In genomic region chr3:50320853-50321145, GRCh38 we compare ENCODE assay signal across 8 cellular contexts. TPM values are rescaled to one million over a fixed set of nuclear protein-coding genes. Genes with fewer than 3 reads are reported as not detected.
A peak's percentile ranks its signal among the peaks of the same experiment; 100 is the strongest.
DNase-seq lines count a peak whose midpoint lies in the region; ATAC-seq and TF ChIP-seq lines count a peak whose summit lies in the region.

No MANE protein-coding gene starts in this region.

- peak overlapping the region; percentile 86 to 97 for H3K9ac ChIP-seq in liver (ENCODE audit: low read depth in 1 of 2, low read length in 2 of 2)

- WGBS in adrenal gland, 4 donors, result 0 to 1% (median 0%) methylated on average over 11 to 22 of the region's 22 CpGs
- under 1% methylated on average over 22 of the region's 22 CpGs for WGBS in liver
- 0 to 1% methylated on average over 13 to 18 of the region's 22 CpGs for WGBS in upper lobe of left lung, 2 donors

- no peaks in the 10 kb centered on the region for H3K9me3 Mint-ChIP-seq in activated naive CD4-positive, alpha-beta T cell treated with anti-CD3 and anti-CD28 coated beads, Interleukin-2, amount 10 ng/mL, durations not matched to agents 7 days and 5 days

- no peak for TF ChIP-seq RAD21 in liver (IDR thresholded peaks at IDR 0.05)

- H3K4me1 ChIP-seq in adrenal gland (replicated peaks in 1 of 2), result peaks cover 45 to 75% of the 10 kb centered on the region in 2 donors
- H3K4me1 ChIP-seq in liver (ENCODE audit: control insufficient read depth in 4 of 4, insufficient read depth in 4 of 4, low read length in 3 of 4), result peaks cover 15 to 65% (median 53%) of the 10 kb centered on the region in 4 donors
- peaks cover 77 to 89% (median 87%) of the 10 kb centered on the region in 4 donors for H3K4me1 ChIP-seq in upper lobe of left lung

- H3K36me3 ChIP-seq in adrenal gland (replicated peaks in 1 of 2) (peaks cover 0 to 36% of the 10 kb centered on the region in 2 donors), liver (ENCODE audit: control insufficient read depth in 4 of 4, insufficient read depth in 3 of 4, low read depth in 1 of 4, low read length in 3 of 4) (peaks cover 0 to 13% (median 4%) of the 10 kb centered on the region in 4 donors), upper lobe of left lung (peaks cover 12 to 62% (median 37%) of the 10 kb centered on the region in 4 donors)

- intact Hi-C loops in adrenal gland (cut with DNase I), result loop anchor here in 1 of 2 donors (5.0 kb wide), 1 partner anchor 48 kb away; no protein-coding TSS in a partner anchor

- no peak for TF ChIP-seq CTCF in adrenal gland (IDR thresholded peaks at IDR 0.05)
- TF ChIP-seq CTCF in liver (IDR thresholded peaks at IDR 0.05; ENCODE audit: low read depth, low read length, missing input control), result peak; percentile 19
- no peak for TF ChIP-seq CTCF in upper lobe of left lung (IDR thresholded peaks at IDR 0.05)

- peaks cover 8% of the 10 kb centered on the region for H3K36me3 Mint-ChIP-seq in activated naive CD4-positive, alpha-beta T cell treated with anti-CD3 and anti-CD28 coated beads, Interleukin-2, amount 10 ng/mL, durations not matched to agents 7 days and 5 days

- H3K27ac ChIP-seq in adrenal gland (peak overlapping the region; percentile 83 to 98 (median 94)), liver (ENCODE audit: low read depth in 1 of 2, low read length in 2 of 2) (peak overlapping the region; percentile 98 to 99), upper lobe of left lung (peak overlapping the region; percentile 94 to 97 (median 95))

- H3K27me3 Mint-ChIP-seq in activated naive CD4-positive, alpha-beta T cell treated with anti-CD3 and anti-CD28 coated beads, Interleukin-2, amount 10 ng/mL, durations not matched to agents 7 days and 5 days, result no peaks in the 10 kb centered on the region

- no peak for ATAC-seq in upper lobe of left lung (ENCODE audit: low FRiP score in 2 of 2)
- no peak for ATAC-seq in HG03521 (IDR thresholded peaks at IDR 0.05; ENCODE audit: unreplicated experiment)
- ATAC-seq in GM19328 (IDR thresholded peaks at IDR 0.05; ENCODE audit: unreplicated experiment), result no peak

- H3K4me3 ChIP-seq in adrenal gland (peak overlapping the region; percentile 25 to 96 (median 62)), liver (ENCODE audit: low read depth in 1 of 3, low read length in 3 of 3) (peak overlapping the region; percentile 81 to 96 (median 95)), upper lobe of left lung (peak overlapping the region; percentile 65 to 96 (median 74))

- no peaks in the 10 kb centered on the region for H3K9me3 ChIP-seq in adrenal gland (replicated peaks in 1 of 3)
- H3K9me3 ChIP-seq in liver (ENCODE audit: control insufficient read depth in 4 of 4, low read length in 3 of 4), result no peaks in the 10 kb centered on the region
- no peaks in the 10 kb centered on the region for H3K9me3 ChIP-seq in upper lobe of left lung

- H3K27ac Mint-ChIP-seq in activated naive CD4-positive, alpha-beta T cell treated with anti-CD3 and anti-CD28 coated beads, Interleukin-2, amount 10 ng/mL, durations not matched to agents 7 days and 5 days, result peak overlapping the region; percentile 86

- peaks cover 47% of the 10 kb centered on the region for H3K4me1 Mint-ChIP-seq in activated naive CD4-positive, alpha-beta T cell treated with anti-CD3 and anti-CD28 coated beads, Interleukin-2, amount 10 ng/mL, durations not matched to agents 7 days and 5 days

- TF ChIP-seq POLR2A in adrenal gland (IDR thresholded peaks at IDR 0.05), result no peak
- TF ChIP-seq POLR2A in upper lobe of left lung (IDR thresholded peaks at IDR 0.05), result no peak

- no peak for TF ChIP-seq EP300 in upper lobe of left lung (IDR thresholded peaks at IDR 0.05)

- no peak for DNase-seq in activated naive CD4-positive, alpha-beta T cell treated with anti-CD3 and anti-CD28 coated beads, Interleukin-2, amount 10 ng/mL, durations not matched to agents 7 days and 5 days
- no peak for DNase-seq in activated naive CD4-positive, alpha-beta T cell treated with Interleukin-2 at 50 U/mL for 16 hours
- DNase-seq in adrenal gland (no peak), upper lobe of left lung (no peak), H4 (ENCODE audit: low spot score) (no peak)

- no peaks in the 10 kb centered on the region for H3K27me3 ChIP-seq in adrenal gland
- no peaks in the 10 kb centered on the region for H3K27me3 ChIP-seq in liver (ENCODE audit: control insufficient read depth in 4 of 4, insufficient read depth in 4 of 4, low read length in 3 of 4)
- no peaks in the 10 kb centered on the region for H3K27me3 ChIP-seq in upper lobe of left lung

- H3K4me3 Mint-ChIP-seq in activated naive CD4-positive, alpha-beta T cell treated with anti-CD3 and anti-CD28 coated beads, Interleukin-2, amount 10 ng/mL, durations not matched to agents 7 days and 5 days, result peak overlapping the region; percentile 94

- CTCF ChIA-PET in activated naive CD4-positive, alpha-beta T cell treated with anti-CD3 and anti-CD28 coated beads, Interleukin-2, amount 10 ng/mL, durations not matched to agents 7 days and 5 days (lab: Charles Lee), result interaction anchor here (1.0 to 1.4 kb wide), 2 partner anchors 74 to 93 kb away, joined by 3 to 4 read pairs; no protein-coding TSS in a partner anchor

TF ChIP-seq in liver, 16 proteins besides CTCF, POLR2A, EP300 and RAD21 (continues in another document):
- no peak for TF ChIP-seq ZBTB33 (IDR thresholded peaks at IDR 0.05)
- no peak for TF ChIP-seq FOXA2 (IDR thresholded peaks at IDR 0.05)
- no peak for TF ChIP-seq FOXA1 (IDR thresholded peaks at IDR 0.05)
- TF ChIP-seq RXRA (IDR thresholded peaks at IDR 0.05), result no peak
- no peak for TF ChIP-seq MAX (IDR thresholded peaks at IDR 0.05)

RNA-seq across cellular contexts. Expression of gene HYAL2, which starts 1.7 kb away (rescaled TPM):
- total RNA-seq in adrenal gland (100 to 1,000 TPM in 4 of 8 donors, 10 to 100 TPM in 4; 62.9 to 186 (median 99.8) TPM), liver (10 to 100 TPM; 33.5 to 57.6 TPM), upper lobe of left lung (100 to 1,000 TPM; 120 to 389 (median 226) TPM)
- polyA plus RNA-seq in adrenal gland (100 to 1,000 TPM in 2 of 3 donors, 10 to 100 TPM in 1; 28.0 to 147 (median 109) TPM), liver (10 to 100 TPM; 19.5 to 32.9 TPM)
- 40.7 and 41.1 TPM in 2 replicates for total RNA-seq in H4 (2014; rRNA removed; shearing (Covaris generic))

RNA-seq across cellular contexts. Expression of gene TUSC2, which starts 7.2 kb away (rescaled TPM):
- total RNA-seq in adrenal gland, result 10 to 100 TPM; 29.0 to 64.3 (median 35.6) TPM
- polyA plus RNA-seq in adrenal gland, result 10 to 100 TPM; 28.8 to 35.5 (median 31.9) TPM
- 10 to 100 TPM; 12.7 to 14.3 TPM for total RNA-seq in liver
- polyA plus RNA-seq in liver, result 10 to 100 TPM; 29.0 to 37.7 TPM
- 10 to 100 TPM; 16.8 to 36.1 (median 25.0) TPM for total RNA-seq in upper lobe of left lung
- 11.5 and 29.1 TPM in 2 replicates for total RNA-seq in H4 (2014; rRNA removed; shearing (Covaris generic))

RNA-seq across cellular contexts. Expression of gene HYAL1, which starts 17.4 kb away (rescaled TPM):
- 10 to 100 TPM; 19.9 to 50.5 (median 36.8) TPM for total RNA-seq in adrenal gland
- 10 to 100 TPM in 2 of 3 donors, 1 to 10 TPM in 1; 9.7 to 50.1 (median 16.5) TPM for polyA plus RNA-seq in adrenal gland
- 100 to 1,000 TPM in 1 of 2 donors, 10 to 100 TPM in 1; 87.6 to 155 TPM for total RNA-seq in liver
- 100 to 1,000 TPM in 1 of 2 donors, 10 to 100 TPM in 1; 82.3 to 156 TPM for polyA plus RNA-seq in liver
- 10 to 100 TPM; 22.0 to 99.1 (median 63.0) TPM for total RNA-seq in upper lobe of left lung
- total RNA-seq in H4 (2014; rRNA removed; shearing (Covaris generic)), result not detected in 2 replicates

RNA-seq across cellular contexts. Expression of gene RASSF1, which starts 19.8 kb away (rescaled TPM):
- 10 to 100 TPM; 12.4 to 27.4 (median 14.7) TPM for total RNA-seq in adrenal gland
- polyA plus RNA-seq in adrenal gland, result 10 to 100 TPM in 2 of 3 donors, 1 to 10 TPM in 1; 9.6 to 26.4 (median 23.5) TPM
- 10 to 100 TPM; 12.2 to 13.2 TPM for total RNA-seq in liver
- 10 to 100 TPM in 1 of 2 donors, 1 to 10 TPM in 1; 6.5 to 10.3 TPM for polyA plus RNA-seq in liver
- total RNA-seq in upper lobe of left lung, result 10 to 100 TPM; 42.7 to 78.9 (median 47.7) TPM
- 4.2 and 7.7 TPM in 2 replicates for total RNA-seq in H4 (2014; rRNA removed; shearing (Covaris generic))

RNA-seq across cellular contexts. Expression of gene HYAL3, which starts 21.6 kb away (rescaled TPM):
- 1 to 10 TPM; 1.7 to 5.4 (median 3.4) TPM for total RNA-seq in adrenal gland
- 1 to 10 TPM; 2.5 to 6.8 (median 3.2) TPM for polyA plus RNA-seq in adrenal gland
- total RNA-seq in liver, result 1 to 10 TPM; 1.9 to 6.6 TPM
- polyA plus RNA-seq in liver, result 1 to 10 TPM; 1.8 to 2.0 TPM
- total RNA-seq in upper lobe of left lung, result 1 to 10 TPM in 5 of 6 donors, under 1 TPM in 1; 0.33 to 5.7 (median 3.1) TPM
- 1.3 and 2.8 TPM in 2 replicates for total RNA-seq in H4 (2014; rRNA removed; shearing (Covaris generic))

Comparison
In these comparisons a context has a peak if more than half of its experiments do, and no peak if none do; other contexts are left out.
1. RNA of gene HYAL1, which starts 17.4 kb away (total RNA-seq): 87.6 to 155 TPM in liver, 22.0 to 99.1 TPM in upper lobe of left lung and 19.9 to 50.5 TPM in adrenal gland; not detected in H4; every median in the first group is over 10 times any median in the second.
2. Peak in every context shown above with its lines, with median percentiles within 50 percentile points of each other: H3K27ac ChIP-seq and H3K4me3 ChIP-seq.